Comparison of ENCODE assay signal across 1 cellular context in genomic region chr19:18097993-18098890, GRCh38.
TF ChIP-seq lines count a peak whose summit lies in the region.

No MANE protein-coding gene starts in this region.

TF ChIP-seq in K562, 482 proteins besides CTCF, POLR2A, EP300 and RAD21:
- TF ChIP-seq TEAD1 (CRISPR knock-in tag; IDR thresholded peaks at IDR 0.05) (no peak), NCOA4 (IDR thresholded peaks at IDR 0.05; ENCODE audit: partially characterized antibody) (no peak), GATA2 (CRISPR knock-in tag; IDR thresholded peaks at IDR 0.05) (no peak), ZNF583 (CRISPR knock-in tag; IDR thresholded peaks at IDR 0.05) (no peak), ZNF644 (tag; IDR thresholded peaks at IDR 0.05; ENCODE audit: low read depth) (no peak), CREB1 (IDR thresholded peaks at IDR 0.05) (no peak), CREB1 (CRISPR knock-in tag; IDR thresholded peaks at IDR 0.05) (no peak), HDAC3 (IDR thresholded peaks at IDR 0.05; ENCODE audit: borderline replicate concordance, partially characterized antibody) (no peak), ZFP36 (IDR thresholded peaks at IDR 0.05; ENCODE audit: low read depth, low read length, partially characterized antibody) (no peak), DEAF1 (CRISPR knock-in tag; IDR thresholded peaks at IDR 0.05) (no peak), RBM39 (optimal IDR thresholded peaks at IDR 0.05; ENCODE audit: low read depth, low read length) (no peak), ZNF395 (CRISPR knock-in tag; IDR thresholded peaks at IDR 0.05) (0 out of 2 replicates have a peak, but pooled peaks have one; percentile 25), RCOR1 (IDR thresholded peaks at IDR 0.05; ENCODE audit: borderline replicate concordance in 1 of 2, low read depth in 2 of 2, low read length in 2 of 2) (0 out of 4 replicates have a peak, but pooled peaks of 1 of the 2 experiments have one; percentile 12), RBM25 (IDR thresholded peaks at IDR 0.05; ENCODE audit: low read depth, low read length, severe bottlenecking) (peak; percentile 55), NR2C1 (IDR thresholded peaks at IDR 0.05) (no peak), NR2C1 (tag; IDR thresholded peaks at IDR 0.05) (no peak), BACH1 (tag; IDR thresholded peaks at IDR 0.05) (no peak), ZNF507 (tag; conservative IDR thresholded peaks at IDR 0.05) (no peak), ZNF668 (CRISPR knock-in tag; IDR thresholded peaks at IDR 0.05) (no peak), RBM34 (IDR thresholded peaks at IDR 0.05; ENCODE audit: borderline replicate concordance, insufficient read depth, low read length) (no peak), ARID1B (IDR thresholded peaks at IDR 0.05) (peak; percentile 40; the same call in 1 of the 2 replicates), HSF4 (CRISPR knock-in tag; IDR thresholded peaks at IDR 0.05; ENCODE audit: borderline replicate concordance) (no peak), GATAD2B (IDR thresholded peaks at IDR 0.05; ENCODE audit: borderline replicate concordance) (peak; percentile 30; the same call in 1 of the 2 replicates), KAT8 (IDR thresholded peaks at IDR 0.05; ENCODE audit: low read depth) (no peak), HINFP (tag; conservative IDR thresholded peaks at IDR 0.05; ENCODE audit: low read depth) (no peak), ZKSCAN8 (CRISPR knock-in tag; IDR thresholded peaks at IDR 0.05) (peak; percentile 98), SRSF9 (IDR thresholded peaks at IDR 0.05; ENCODE audit: borderline replicate concordance, low read depth, low read length) (no peak), ETV1 (tag; conservative IDR thresholded peaks at IDR 0.05; ENCODE audit: low read depth) (no peak), SMAD4 (CRISPR knock-in tag; conservative IDR thresholded peaks at IDR 0.05) (0 out of 2 replicates have a peak, but pooled peaks have one; percentile 9), USF1 (CRISPR knock-in tag; IDR thresholded peaks at IDR 0.05) (no peak), CHD4 (IDR thresholded peaks at IDR 0.05; ENCODE audit: insufficient read depth, insufficient replicate concordance, low read depth, low read length, poor library complexity, severe bottlenecking) (peak; percentile 54), RFX1 (IDR thresholded peaks at IDR 0.05) (no peak), BCOR (IDR thresholded peaks at IDR 0.05) (peak; percentile 80), ZNF780A (CRISPR knock-in tag; IDR thresholded peaks at IDR 0.05) (no peak), ZNF274 (IDR thresholded peaks at IDR 0.05; ENCODE audit: borderline replicate concordance, low read depth, low read length) (no peak), DACH1 (IDR thresholded peaks at IDR 0.05; ENCODE audit: partially characterized antibody) (peak; percentile 74), MYC (IDR thresholded peaks at IDR 0.05; ENCODE audit: low read depth, low read length) (no peak), MYC (CRISPR knock-in tag; IDR thresholded peaks at IDR 0.05; ENCODE audit: borderline replicate concordance, low read depth) (peak; percentile 42; the same call in 1 of the 2 replicates), ZEB2 (IDR thresholded peaks at IDR 0.05) (peak; percentile 47; the same call in 1 of the 2 replicates), SMARCE1 (IDR thresholded peaks at IDR 0.05) (no peak), NRF1 (conservative IDR thresholded peaks at IDR 0.05 in 1 of 2, IDR thresholded peaks at IDR 0.05 in 1 of 2) (peak; percentile 47 to 55; a peak in 3 of 4 replicates), HNRNPUL1 (IDR thresholded peaks at IDR 0.05; ENCODE audit: low read length) (no peak), ZNF121 (CRISPR knock-in tag; conservative IDR thresholded peaks at IDR 0.05) (no peak), HLTF (IDR thresholded peaks at IDR 0.05) (no peak), ZSCAN29 (IDR thresholded peaks at IDR 0.05) (no peak), RFX5 (IDR thresholded peaks at IDR 0.05; ENCODE audit: low read depth, low read length) (no peak), DPF2 (IDR thresholded peaks at IDR 0.05) (peak; percentile 37; the same call in 1 of the 2 replicates), ZNF239 (CRISPR knock-in tag; IDR thresholded peaks at IDR 0.05) (no peak), SMARCA4 (IDR thresholded peaks at IDR 0.05) (peak; percentile 34; the same call in 1 of the 2 replicates)
- TF ChIP-seq, protein P1, sequence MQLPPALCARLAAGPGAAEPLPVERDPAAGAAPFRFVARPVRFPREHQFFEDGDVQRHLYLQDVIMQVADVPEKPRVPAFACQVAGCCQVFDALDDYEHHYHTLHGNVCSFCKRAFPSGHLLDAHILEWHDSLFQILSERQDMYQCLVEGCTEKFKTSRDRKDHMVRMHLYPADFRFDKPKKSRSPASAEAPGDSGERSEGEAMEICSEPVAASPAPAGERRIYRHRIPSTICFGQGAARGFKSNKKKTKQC (CRISPR knock-in tag; IDR thresholded peaks at IDR 0.05): no peak
- TF ChIP-seq, protein P2, sequence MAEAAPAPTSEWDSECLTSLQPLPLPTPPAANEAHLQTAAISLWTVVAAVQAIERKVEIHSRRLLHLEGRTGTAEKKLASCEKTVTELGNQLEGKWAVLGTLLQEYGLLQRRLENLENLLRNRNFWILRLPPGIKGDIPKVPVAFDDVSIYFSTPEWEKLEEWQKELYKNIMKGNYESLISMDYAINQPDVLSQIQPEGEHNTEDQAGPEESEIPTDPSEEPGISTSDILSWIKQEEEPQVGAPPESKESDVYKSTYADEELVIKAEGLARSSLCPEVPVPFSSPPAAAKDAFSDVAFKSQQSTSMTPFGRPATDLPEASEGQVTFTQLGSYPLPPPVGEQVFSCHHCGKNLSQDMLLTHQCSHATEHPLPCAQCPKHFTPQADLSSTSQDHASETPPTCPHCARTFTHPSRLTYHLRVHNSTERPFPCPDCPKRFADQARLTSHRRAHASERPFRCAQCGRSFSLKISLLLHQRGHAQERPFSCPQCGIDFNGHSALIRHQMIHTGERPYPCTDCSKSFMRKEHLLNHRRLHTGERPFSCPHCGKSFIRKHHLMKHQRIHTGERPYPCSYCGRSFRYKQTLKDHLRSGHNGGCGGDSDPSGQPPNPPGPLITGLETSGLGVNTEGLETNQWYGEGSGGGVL (CRISPR knock-in tag; IDR thresholded peaks at IDR 0.05): no peak
- TF ChIP-seq, protein P3, sequence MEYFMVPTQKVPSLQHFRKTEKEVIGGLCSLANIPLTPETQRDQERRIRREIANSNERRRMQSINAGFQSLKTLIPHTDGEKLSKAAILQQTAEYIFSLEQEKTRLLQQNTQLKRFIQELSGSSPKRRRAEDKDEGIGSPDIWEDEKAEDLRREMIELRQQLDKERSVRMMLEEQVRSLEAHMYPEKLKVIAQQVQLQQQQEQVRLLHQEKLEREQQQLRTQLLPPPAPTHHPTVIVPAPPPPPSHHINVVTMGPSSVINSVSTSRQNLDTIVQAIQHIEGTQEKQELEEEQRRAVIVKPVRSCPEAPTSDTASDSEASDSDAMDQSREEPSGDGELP (CRISPR knock-in tag; IDR thresholded peaks at IDR 0.05; ENCODE audit: borderline replicate concordance): no peak; the same call in none of the 2 replicates
- TF ChIP-seq, protein P4, sequence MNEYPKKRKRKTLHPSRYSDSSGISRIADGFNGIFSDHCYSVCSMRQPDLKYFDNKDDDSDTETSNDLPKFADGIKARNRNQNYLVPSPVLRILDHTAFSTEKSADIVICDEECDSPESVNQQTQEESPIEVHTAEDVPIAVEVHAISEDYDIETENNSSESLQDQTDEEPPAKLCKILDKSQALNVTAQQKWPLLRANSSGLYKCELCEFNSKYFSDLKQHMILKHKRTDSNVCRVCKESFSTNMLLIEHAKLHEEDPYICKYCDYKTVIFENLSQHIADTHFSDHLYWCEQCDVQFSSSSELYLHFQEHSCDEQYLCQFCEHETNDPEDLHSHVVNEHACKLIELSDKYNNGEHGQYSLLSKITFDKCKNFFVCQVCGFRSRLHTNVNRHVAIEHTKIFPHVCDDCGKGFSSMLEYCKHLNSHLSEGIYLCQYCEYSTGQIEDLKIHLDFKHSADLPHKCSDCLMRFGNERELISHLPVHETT (CRISPR knock-in tag; conservative IDR thresholded peaks at IDR 0.05 in 1 of 2, IDR thresholded peaks at IDR 0.05 in 1 of 2): 0 out of 4 replicates have a peak, but pooled peaks of 1 of the 2 experiments have one; percentile 43
- TF ChIP-seq, protein P5, sequence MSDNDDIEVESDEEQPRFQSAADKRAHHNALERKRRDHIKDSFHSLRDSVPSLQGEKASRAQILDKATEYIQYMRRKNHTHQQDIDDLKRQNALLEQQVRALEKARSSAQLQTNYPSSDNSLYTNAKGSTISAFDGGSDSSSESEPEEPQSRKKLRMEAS (CRISPR knock-in tag; IDR thresholded peaks at IDR 0.05): 0 out of 2 replicates have a peak, but pooled peaks have one; percentile 11
- TF ChIP-seq, protein P6, sequence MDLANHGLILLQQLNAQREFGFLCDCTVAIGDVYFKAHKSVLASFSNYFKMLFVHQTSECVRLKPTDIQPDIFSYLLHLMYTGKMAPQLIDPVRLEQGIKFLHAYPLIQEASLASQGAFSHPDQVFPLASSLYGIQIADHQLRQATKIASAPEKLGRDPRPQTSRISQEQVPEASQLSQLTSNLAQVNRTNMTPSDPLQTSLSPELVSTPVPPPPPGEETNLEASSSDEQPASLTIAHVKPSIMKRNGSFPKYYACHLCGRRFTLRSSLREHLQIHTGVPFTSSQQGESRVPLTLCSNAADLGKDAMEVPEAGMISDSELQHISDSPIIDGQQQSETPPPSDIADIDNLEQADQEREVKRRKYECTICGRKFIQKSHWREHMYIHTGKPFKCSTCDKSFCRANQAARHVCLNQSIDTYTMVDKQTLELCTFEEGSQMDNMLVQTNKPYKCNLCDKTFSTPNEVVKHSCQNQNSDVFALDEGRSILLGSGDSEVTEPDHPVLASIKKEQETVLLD (IDR thresholded peaks at IDR 0.05): no peak
